ENCODE assay signal across 1 cellular context in the genomic region with DNA sequence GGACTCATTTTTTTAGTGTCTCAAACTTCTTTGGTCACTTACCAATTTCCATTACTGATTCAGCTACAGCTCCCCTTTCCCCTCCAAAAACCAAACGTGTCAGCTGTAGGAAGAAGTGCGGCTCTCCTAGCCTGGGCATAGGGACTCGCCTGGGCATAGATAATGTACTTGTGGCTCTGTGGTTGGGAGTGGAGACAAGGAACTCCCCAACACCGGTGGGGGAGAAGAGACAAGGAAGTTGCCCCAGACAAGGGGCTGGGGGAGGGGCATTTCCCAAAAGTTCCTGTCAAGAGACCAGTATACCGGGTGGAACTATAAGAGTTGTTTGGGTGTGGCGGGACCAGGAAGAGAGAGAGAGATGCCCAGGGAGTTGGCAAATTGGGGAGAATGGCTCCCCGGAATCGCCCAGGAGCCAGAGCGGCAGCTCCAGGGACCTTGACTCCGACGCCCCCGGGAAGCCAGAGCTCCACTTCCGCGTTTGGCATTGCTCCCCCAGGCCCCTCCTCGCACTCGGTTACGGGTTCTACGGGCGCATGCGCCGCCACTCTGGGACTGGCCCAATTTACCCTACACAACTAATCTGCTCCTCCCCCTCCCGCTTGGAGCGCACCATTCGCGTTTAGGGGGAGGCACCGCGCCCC.
TF ChIP-seq lines count a peak whose summit lies in the region.

No MANE protein-coding gene starts in this region.

TF ChIP-seq in HepG2, 621 proteins besides CTCF, POLR2A, EP300 and RAD21 (continued from another document and continues in another):
- TF ChIP-seq DMAP1 (CRISPR knock-in tag; IDR thresholded peaks at IDR 0.05) = no peak
- TF ChIP-seq PHB2 (IDR thresholded peaks at IDR 0.05; ENCODE audit: partially characterized antibody) = no peak
- no peak for TF ChIP-seq EED (CRISPR knock-in tag; IDR thresholded peaks at IDR 0.05)
- no peak for TF ChIP-seq MED8 (CRISPR knock-in tag; IDR thresholded peaks at IDR 0.05; ENCODE audit: insufficient replicate concordance)
- TF ChIP-seq ATM (IDR thresholded peaks at IDR 0.05; ENCODE audit: borderline replicate concordance) = no peak
- TF ChIP-seq, protein P1, sequence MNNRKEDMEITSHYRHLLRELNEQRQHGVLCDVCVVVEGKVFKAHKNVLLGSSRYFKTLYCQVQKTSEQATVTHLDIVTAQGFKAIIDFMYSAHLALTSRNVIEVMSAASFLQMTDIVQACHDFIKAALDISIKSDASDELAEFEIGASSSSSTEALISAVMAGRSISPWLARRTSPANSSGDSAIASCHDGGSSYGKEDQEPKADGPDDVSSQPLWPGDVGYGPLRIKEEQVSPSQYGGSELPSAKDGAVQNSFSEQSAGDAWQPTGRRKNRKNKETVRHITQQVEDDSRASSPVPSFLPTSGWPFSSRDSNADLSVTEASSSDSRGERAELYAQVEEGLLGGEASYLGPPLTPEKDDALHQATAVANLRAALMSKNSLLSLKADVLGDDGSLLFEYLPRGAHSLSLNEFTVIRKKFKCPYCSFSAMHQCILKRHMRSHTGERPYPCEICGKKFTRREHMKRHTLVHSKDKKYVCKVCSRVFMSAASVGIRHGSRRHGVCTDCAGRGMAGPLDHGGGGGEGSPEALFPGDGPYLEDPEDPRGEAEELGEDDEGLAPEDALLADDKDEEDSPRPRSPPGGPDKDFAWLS (CRISPR knock-in tag; IDR thresholded peaks at IDR 0.05; ENCODE audit: borderline replicate concordance) = no peak
- TF ChIP-seq POLR2AphosphoS5 (IDR thresholded peaks at IDR 0.05; ENCODE audit: low read depth, low read length) = peak; percentile 79
- TF ChIP-seq SKI (IDR thresholded peaks at IDR 0.05; ENCODE audit: partially characterized antibody) = no peak
- TF ChIP-seq RAD51 (IDR thresholded peaks at IDR 0.05; ENCODE audit: borderline replicate concordance) = no peak
- no peak for TF ChIP-seq SRSF1 (optimal IDR thresholded peaks at IDR 0.05; ENCODE audit: low read depth, low read length)
- TF ChIP-seq TP53 (CRISPR knock-in tag; conservative IDR thresholded peaks at IDR 0.05) = peak; percentile 26; the same call in 1 of the 2 replicates
- TF ChIP-seq ZNF75D (CRISPR knock-in tag; IDR thresholded peaks at IDR 0.05; ENCODE audit: borderline replicate concordance) = no peak
- TF ChIP-seq TIGD3 (CRISPR knock-in tag; IDR thresholded peaks at IDR 0.05; ENCODE audit: borderline replicate concordance) = no peak
- TF ChIP-seq GATA4 (IDR thresholded peaks at IDR 0.05; ENCODE audit: borderline replicate concordance, low read depth) = no peak
- no peak for TF ChIP-seq NFIC (IDR thresholded peaks at IDR 0.05; ENCODE audit: low read length)
- TF ChIP-seq KLF9 (CRISPR knock-in tag; IDR thresholded peaks at IDR 0.05; ENCODE audit: low read depth) = no peak
- no peak; the same call in 1 of the 2 replicates for TF ChIP-seq IRF2 (CRISPR knock-in tag; IDR thresholded peaks at IDR 0.05)
- no peak for TF ChIP-seq ZNF619 (CRISPR knock-in tag; IDR thresholded peaks at IDR 0.05)
- TF ChIP-seq NAIF1 (CRISPR knock-in tag; IDR thresholded peaks at IDR 0.05; ENCODE audit: borderline replicate concordance) = no peak; the same call in 1 of the 2 replicates
- TF ChIP-seq HHEX (CRISPR knock-in tag; IDR thresholded peaks at IDR 0.05) = no peak
- TF ChIP-seq ZNF883 (CRISPR knock-in tag; IDR thresholded peaks at IDR 0.05; ENCODE audit: not compliant biosample characterization) = peak; percentile 10
- TF ChIP-seq GRHL1 (CRISPR knock-in tag; conservative IDR thresholded peaks at IDR 0.05) = no peak
- TF ChIP-seq ZNF746 (CRISPR knock-in tag; IDR thresholded peaks at IDR 0.05) = 0 out of 2 replicates have a peak, but pooled peaks have one; percentile 14
- TF ChIP-seq, protein P2, sequence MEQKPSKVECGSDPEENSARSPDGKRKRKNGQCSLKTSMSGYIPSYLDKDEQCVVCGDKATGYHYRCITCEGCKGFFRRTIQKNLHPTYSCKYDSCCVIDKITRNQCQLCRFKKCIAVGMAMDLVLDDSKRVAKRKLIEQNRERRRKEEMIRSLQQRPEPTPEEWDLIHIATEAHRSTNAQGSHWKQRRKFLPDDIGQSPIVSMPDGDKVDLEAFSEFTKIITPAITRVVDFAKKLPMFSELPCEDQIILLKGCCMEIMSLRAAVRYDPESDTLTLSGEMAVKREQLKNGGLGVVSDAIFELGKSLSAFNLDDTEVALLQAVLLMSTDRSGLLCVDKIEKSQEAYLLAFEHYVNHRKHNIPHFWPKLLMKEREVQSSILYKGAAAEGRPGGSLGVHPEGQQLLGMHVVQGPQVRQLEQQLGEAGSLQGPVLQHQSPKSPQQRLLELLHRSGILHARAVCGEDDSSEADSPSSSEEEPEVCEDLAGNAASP (CRISPR knock-in tag; IDR thresholded peaks at IDR 0.05; ENCODE audit: borderline replicate concordance) = no peak; the same call in 1 of the 2 replicates
- TF ChIP-seq, protein P3, sequence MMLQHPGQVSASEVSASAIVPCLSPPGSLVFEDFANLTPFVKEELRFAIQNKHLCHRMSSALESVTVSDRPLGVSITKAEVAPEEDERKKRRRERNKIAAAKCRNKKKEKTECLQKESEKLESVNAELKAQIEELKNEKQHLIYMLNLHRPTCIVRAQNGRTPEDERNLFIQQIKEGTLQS (CRISPR knock-in tag; IDR thresholded peaks at IDR 0.05) = no peak; the same call in 1 of the 2 replicates
- no peak for TF ChIP-seq KMT2B (CRISPR knock-in tag; IDR thresholded peaks at IDR 0.05)
- no peak for TF ChIP-seq NRL (CRISPR knock-in tag; IDR thresholded peaks at IDR 0.05; ENCODE audit: borderline replicate concordance)
- TF ChIP-seq POGZ (CRISPR knock-in tag; IDR thresholded peaks at IDR 0.05) = no peak; the same call in 1 of the 2 replicates
- no peak for TF ChIP-seq SOX5 (CRISPR knock-in tag; IDR thresholded peaks at IDR 0.05; ENCODE audit: borderline replicate concordance)
- TF ChIP-seq ZHX2 (IDR thresholded peaks at IDR 0.05; ENCODE audit: low read depth) = no peak
- TF ChIP-seq ZHX2 (CRISPR knock-in tag; IDR thresholded peaks at IDR 0.05; ENCODE audit: borderline replicate concordance) = no peak
- TF ChIP-seq HNRNPLL (IDR thresholded peaks at IDR 0.05; ENCODE audit: low read depth, low read length, poor library complexity, severe bottlenecking) = peak; percentile 92
- no peak for TF ChIP-seq AKAP8 (CRISPR knock-in tag; IDR thresholded peaks at IDR 0.05)
- TF ChIP-seq HNRNPK (IDR thresholded peaks at IDR 0.05; ENCODE audit: low read depth, low read length, poor library complexity, severe bottlenecking) = no peak
- TF ChIP-seq MTA1 (CRISPR knock-in tag; IDR thresholded peaks at IDR 0.05; ENCODE audit: borderline replicate concordance) = no peak
- TF ChIP-seq CAMTA2 (CRISPR knock-in tag; IDR thresholded peaks at IDR 0.05; ENCODE audit: borderline replicate concordance) = no peak
- 0 out of 2 replicates have a peak, but pooled peaks have one; percentile 84 for TF ChIP-seq ZC3H4 (CRISPR knock-in tag; IDR thresholded peaks at IDR 0.05; ENCODE audit: borderline replicate concordance)
- TF ChIP-seq SAFB2 (CRISPR knock-in tag; IDR thresholded peaks at IDR 0.05; ENCODE audit: borderline replicate concordance, low read depth) = no peak
- TF ChIP-seq, protein P4, sequence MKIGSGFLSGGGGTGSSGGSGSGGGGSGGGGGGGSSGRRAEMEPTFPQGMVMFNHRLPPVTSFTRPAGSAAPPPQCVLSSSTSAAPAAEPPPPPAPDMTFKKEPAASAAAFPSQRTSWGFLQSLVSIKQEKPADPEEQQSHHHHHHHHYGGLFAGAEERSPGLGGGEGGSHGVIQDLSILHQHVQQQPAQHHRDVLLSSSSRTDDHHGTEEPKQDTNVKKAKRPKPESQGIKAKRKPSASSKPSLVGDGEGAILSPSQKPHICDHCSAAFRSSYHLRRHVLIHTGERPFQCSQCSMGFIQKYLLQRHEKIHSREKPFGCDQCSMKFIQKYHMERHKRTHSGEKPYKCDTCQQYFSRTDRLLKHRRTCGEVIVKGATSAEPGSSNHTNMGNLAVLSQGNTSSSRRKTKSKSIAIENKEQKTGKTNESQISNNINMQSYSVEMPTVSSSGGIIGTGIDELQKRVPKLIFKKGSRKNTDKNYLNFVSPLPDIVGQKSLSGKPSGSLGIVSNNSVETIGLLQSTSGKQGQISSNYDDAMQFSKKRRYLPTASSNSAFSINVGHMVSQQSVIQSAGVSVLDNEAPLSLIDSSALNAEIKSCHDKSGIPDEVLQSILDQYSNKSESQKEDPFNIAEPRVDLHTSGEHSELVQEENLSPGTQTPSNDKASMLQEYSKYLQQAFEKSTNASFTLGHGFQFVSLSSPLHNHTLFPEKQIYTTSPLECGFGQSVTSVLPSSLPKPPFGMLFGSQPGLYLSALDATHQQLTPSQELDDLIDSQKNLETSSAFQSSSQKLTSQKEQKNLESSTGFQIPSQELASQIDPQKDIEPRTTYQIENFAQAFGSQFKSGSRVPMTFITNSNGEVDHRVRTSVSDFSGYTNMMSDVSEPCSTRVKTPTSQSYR (CRISPR knock-in tag; IDR thresholded peaks at IDR 0.05; ENCODE audit: borderline replicate concordance) = 0 out of 2 replicates have a peak, but pooled peaks have one; percentile 57
- no peak for TF ChIP-seq THAP8 (CRISPR knock-in tag; IDR thresholded peaks at IDR 0.05; ENCODE audit: borderline replicate concordance)
- TF ChIP-seq ZNF530 (CRISPR knock-in tag; IDR thresholded peaks at IDR 0.05; ENCODE audit: low read depth) = no peak
- TF ChIP-seq, protein P5, sequence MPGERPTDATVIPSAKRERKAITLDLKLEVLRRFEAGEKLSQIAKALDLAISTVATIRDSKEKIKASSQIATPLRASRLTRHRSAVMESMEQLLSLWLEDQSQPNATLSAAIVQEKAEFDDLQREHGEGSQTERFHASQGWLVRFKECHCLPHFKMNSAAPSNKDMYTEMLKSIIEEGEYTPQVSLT (CRISPR knock-in tag; IDR thresholded peaks at IDR 0.05; ENCODE audit: borderline replicate concordance, low read depth) = no peak
- TF ChIP-seq EHMT2 (IDR thresholded peaks at IDR 0.05; ENCODE audit: borderline replicate concordance, low read depth, low read length) = no peak
- TF ChIP-seq ZSCAN20 (CRISPR knock-in tag; IDR thresholded peaks at IDR 0.05; ENCODE audit: borderline replicate concordance) = no peak
- TF ChIP-seq ZNF557 (CRISPR knock-in tag; IDR thresholded peaks at IDR 0.05) = no peak
- no peak for TF ChIP-seq ZNF629 (CRISPR knock-in tag; conservative IDR thresholded peaks at IDR 0.05)
- TF ChIP-seq SAP130 (CRISPR knock-in tag; IDR thresholded peaks at IDR 0.05; ENCODE audit: low read depth) = peak; percentile 88
- TF ChIP-seq ZSCAN22 (CRISPR knock-in tag; IDR thresholded peaks at IDR 0.05) = no peak
